9 cellular contexts compared by ENCODE assay signal in genomic region chr9:114779352-114779845, GRCh38. TPM values are rescaled to one million over a fixed set of nuclear protein-coding genes. Genes with fewer than 3 reads are reported as not detected.
A peak's percentile ranks its signal among the peaks of the same experiment; 100 is the strongest.
DNase-seq lines count a peak whose midpoint lies in the region; ATAC-seq and TF ChIP-seq lines count a peak whose summit lies in the region.
"Had no signal": no experiment of that assay in that cellular context is flagged by ENCODE, and none has a peak within 500 bp of the region (broad histone marks: within the 10 kb centered on the region; RNA-seq: fewer than 3 reads in every experiment).

No MANE protein-coding gene starts in this region.

- no peak overlapping the region for H3K14ac ChIP-seq in H9 (ENCODE audit: insufficient read depth, low read length)

- H3K27ac ChIP-seq in right lobe of liver (no peak overlapping the region), H9 (ENCODE audit: insufficient read length, low read depth, low read length) (no peak overlapping the region)

- H3K4me1 ChIP-seq in right lobe of liver: peaks cover 0 to 10% (median 4%) of the 10 kb centered on the region in 4 donors
- H3K4me1 ChIP-seq in H9 (ENCODE audit: insufficient read depth, low read length): no peaks in the 10 kb centered on the region

- intact Hi-C loops in right lobe of liver (cut with DNase I): no loop called here

- H4K8ac ChIP-seq in H9 (replicated peaks; ENCODE audit: insufficient read length, low read depth, low read length): no peak overlapping the region

- no peak overlapping the region for H2BK12ac ChIP-seq in H9 (ENCODE audit: insufficient read length, low read depth, low read length)

- peaks cover 53% of the 10 kb centered on the region for H3K27me3 Mint-ChIP-seq in H9 (ENCODE audit: low read depth)
- peaks cover 22% of the 10 kb centered on the region for H3K27me3 Mint-ChIP-seq in nephron progenitor cell (ENCODE audit: low read depth, poor library complexity)

- no peak overlapping the region for H3T11ph ChIP-seq in H9 (ENCODE audit: low read length)

- H3K27ac Mint-ChIP-seq in H9 (no peak overlapping the region), nephron progenitor cell (no peak overlapping the region)
- H3K27ac Mint-ChIP-seq: activated naive CD4-positive, alpha-beta T cell treated with anti-CD3 and anti-CD28 coated beads, Interleukin-2, amount 50 U/mL, for 72 hours had no signal

- no peak overlapping the region for H4K5ac ChIP-seq in H9 (ENCODE audit: insufficient read length, low read depth, low read length)

- H4K20me1 ChIP-seq in H9 (ENCODE audit: control insufficient read depth, insufficient read depth, insufficient read length): no peaks in the 10 kb centered on the region

- no peak overlapping the region for H3K4ac ChIP-seq in H9 (ENCODE audit: low read depth, low read length)

- no peak for TF ChIP-seq POLR2A in right lobe of liver (IDR thresholded peaks at IDR 0.05)

- H3K79me1 ChIP-seq in H9 (ENCODE audit: insufficient read depth, low read depth, low read length, poor library complexity, severe bottlenecking): no peaks in the 10 kb centered on the region

- no peaks in the 10 kb centered on the region for H3K36me3 ChIP-seq in right lobe of liver

- H3K4me3 ChIP-seq in right lobe of liver: no peak overlapping the region

- H3K36me3 Mint-ChIP-seq in H9 (ENCODE audit: insufficient read depth in 1 of 3, low read depth in 3 of 3) (no peaks in the 10 kb centered on the region), nephron progenitor cell (ENCODE audit: low read depth) (no peaks in the 10 kb centered on the region)

- H3K9me3 Mint-ChIP-seq in H9 (no peaks in the 10 kb centered on the region; a peak in 1 of 5 replicates), nephron progenitor cell (no peaks in the 10 kb centered on the region)

- no peak overlapping the region for H2AK5ac ChIP-seq in H9 (ENCODE audit: insufficient read length, low read length)

- H3K9ac ChIP-seq in H9 (ENCODE audit: extremely low read depth, insufficient read length, low read length): no peak overlapping the region

- H3K23ac ChIP-seq in H9 (ENCODE audit: insufficient read length, low read depth, low read length): no peak overlapping the region

- WGBS in right lobe of liver (ENCODE audit: insufficient coverage, low coverage, low lambda C conversion rate, missing lambda C conversion rate): 22% methylated on average over 4 of the region's 4 CpGs
- WGBS in H9 (ENCODE audit: extremely low coverage, insufficient read length, low lambda C conversion rate): no CpG with 5 or more reads among the region's 4 CpGs

- H3K9me3 ChIP-seq in right lobe of liver (no peaks in the 10 kb centered on the region), H9 (ENCODE audit: control insufficient read depth, low read depth, low read length) (no peaks in the 10 kb centered on the region)

- H2BK5ac ChIP-seq in H9 (ENCODE audit: insufficient read length, low read length): no peak overlapping the region

- peak; percentile 47 to 95 (median 75) for ATAC-seq in right lobe of liver
- ATAC-seq in HG02981 (IDR thresholded peaks at IDR 0.05; ENCODE audit: unreplicated experiment): no peak
- ATAC-seq: activated naive CD4-positive, alpha-beta T cell treated with anti-CD3 and anti-CD28 coated beads, Interleukin-2, amount 50 U/mL, for 72 hours had no signal

- no peak overlapping the region for H3K4me2 ChIP-seq in H9 (ENCODE audit: insufficient read depth, insufficient read length, low read length)

- no peak overlapping the region for H2BK20ac ChIP-seq in H9 (ENCODE audit: low read depth, low read length, poor library complexity, severe bottlenecking)

- no peaks in the 10 kb centered on the region for H3K4me1 Mint-ChIP-seq in H9
- H3K4me1 Mint-ChIP-seq in nephron progenitor cell: peaks cover 4% of the 10 kb centered on the region

- no peak for TF ChIP-seq CTCF in right lobe of liver (IDR thresholded peaks at IDR 0.05)
- no peak for TF ChIP-seq CTCF in H9 (conservative IDR thresholded peaks at IDR 0.05)
- no peak for TF ChIP-seq CTCF in nephron progenitor cell (IDR thresholded peaks at IDR 0.05)

- H3K79me2 ChIP-seq in H9 (ENCODE audit: insufficient read depth, low read length): no peaks in the 10 kb centered on the region

- H3K56ac ChIP-seq in H9 (ENCODE audit: insufficient read length, low read depth, low read length): no peak overlapping the region

- H2BK120ac ChIP-seq in H9 (ENCODE audit: low read depth, low read length, poor library complexity, severe bottlenecking): no peak overlapping the region

- H3K27me3 ChIP-seq in right lobe of liver: no peaks in the 10 kb centered on the region
- H3K27me3 ChIP-seq in H9 (ENCODE audit: insufficient read depth, low read length): no peaks in the 10 kb centered on the region

- no peak overlapping the region for H3K4me3 Mint-ChIP-seq in H9
- no peak overlapping the region for H3K4me3 Mint-ChIP-seq in nephron progenitor cell

- no peak overlapping the region for H2AFZ ChIP-seq in H9 (ENCODE audit: low read length)

- H3K23me2 ChIP-seq in H9 (ENCODE audit: insufficient read length, low read depth, low read length, poor library complexity, severe bottlenecking): no peaks in the 10 kb centered on the region

- no peak overlapping the region for H2BK15ac ChIP-seq in H9 (ENCODE audit: low read depth, low read length)

- no peak overlapping the region for H3K18ac ChIP-seq in H9 (ENCODE audit: insufficient read length, low read depth, low read length)

- no peak overlapping the region for H4K91ac ChIP-seq in H9 (ENCODE audit: insufficient read length, low read depth, low read length)

- peak; percentile 53 for DNase-seq in COLO829 (ENCODE audit: low spot score)
- peak; percentile 88 for DNase-seq in NCI-H1105 treated with DMSO at 0.1 percent for 48 hours (lab: John Stamatoyannopoulos, UW)
- DNase-seq in astrocyte of the hippocampus (ENCODE audit: low read depth, low spot score): peak; percentile 91
- peak; percentile 59 to 77 (median 76) for DNase-seq in right lobe of liver
- DNase-seq in H9: no peak
- no peak for DNase-seq in nephron progenitor cell
- no peak for DNase-seq in activated CD4-positive, CD25-positive, alpha-beta regulatory T cell (lab: John Stamatoyannopoulos, UW)

RNA-seq across cellular contexts. Expression of gene TNFSF15, which starts 26.4 kb away (rescaled TPM):
- total RNA-seq in right lobe of liver (under 1 TPM in 5 of 6 experiments, not detected in 1; 0.04 to 0.35 (median 0.06) TPM), H9 (2021) (not detected in 2 replicates)

Comparison
In these comparisons a context has a peak if more than half of its experiments do, and no peak if none do; other contexts are left out.
1. DNase-seq: peak in COLO829 (single experiment), NCI-H1105 treated with DMSO at 0.1 percent for 48 hours (single experiment), astrocyte of the hippocampus (single experiment) and right lobe of liver (3 of 3); none in H9 (single experiment), nephron progenitor cell (single experiment) and activated CD4-positive, CD25-positive, alpha-beta regulatory T cell (0 of 4).